ENCODE assay signal across 8 cellular contexts in the genomic region with DNA sequence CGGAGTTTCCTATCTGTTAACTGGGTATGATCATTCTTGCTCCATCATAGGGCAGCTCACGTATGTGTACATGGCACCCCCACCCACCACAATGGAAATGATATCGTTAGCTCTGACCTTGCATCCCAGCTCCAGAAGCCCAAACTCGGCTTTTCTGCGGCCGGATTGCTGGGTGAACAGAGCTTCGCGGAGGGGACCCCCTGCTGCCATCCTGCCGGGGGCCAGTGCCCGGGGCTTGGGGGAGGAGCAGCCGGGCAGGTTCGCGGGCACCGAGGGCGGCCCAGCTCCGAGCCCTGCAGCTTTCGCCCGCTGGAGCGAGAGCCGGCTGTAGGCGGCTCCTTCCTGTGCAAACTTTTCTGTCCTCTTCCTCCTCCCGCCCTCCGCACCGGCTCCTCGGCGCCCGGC. TPM values are rescaled to one million over a fixed set of nuclear protein-coding genes. Genes with fewer than 3 reads are reported as not detected.
DNase-seq lines count a peak whose midpoint lies in the region; ATAC-seq and TF ChIP-seq lines count a peak whose summit lies in the region.

No MANE protein-coding gene starts in this region.

- no peaks in the 10 kb centered on the region for H3K9me3 Mint-ChIP-seq in chondrocyte (ENCODE audit: low read depth)
- no peaks in the 10 kb centered on the region for H3K9me3 Mint-ChIP-seq in stimulated activated memory B cell treated with anti-CD40 and anti-IgM and Interleukin-4, amounts not matched to agents 10 μg/mL and 1 μg/mL and 100 μg/mL, for 72 hours

- DNase-seq in GOT3 (lab: John Stamatoyannopoulos, UW) (peak; percentile 18), chondrocyte (ENCODE audit: low spot score) (no peak), occipital lobe (lab: John Stamatoyannopoulos, UW) (no peak)

- no peaks in the 10 kb centered on the region for H3K36me3 ChIP-seq in KMS-11 (ENCODE audit: insufficient read depth)
- H3K36me3 ChIP-seq in liver (ENCODE audit: control insufficient read depth in 4 of 4, insufficient read depth in 3 of 4, low read depth in 1 of 4, low read length in 3 of 4), result no peaks in the 10 kb centered on the region

- H3K27ac Mint-ChIP-seq in chondrocyte (ENCODE audit: unreplicated experiment), result no peak overlapping the region
- H3K27ac Mint-ChIP-seq in stimulated activated memory B cell treated with anti-CD40 and anti-IgM and Interleukin-4, amounts not matched to agents 10 μg/mL and 1 μg/mL and 100 μg/mL, for 72 hours, result peak overlapping the region; percentile 83

- ATAC-seq in stimulated activated memory B cell treated with anti-CD40 and anti-IgM and Interleukin-4, amounts not matched to agents 10 μg/mL and 1 μg/mL and 100 μg/mL, for 72 hours, result peak; percentile 83

- H3K4me1 ChIP-seq in KMS-11 (ENCODE audit: low read depth, poor library complexity, severe bottlenecking) (peaks cover 4% of the 10 kb centered on the region), liver (ENCODE audit: control insufficient read depth in 4 of 4, insufficient read depth in 4 of 4, low read length in 3 of 4) (peaks cover 3 to 21% (median 14%) of the 10 kb centered on the region in 4 donors)

- TF ChIP-seq CTCF in KMS-11 (conservative IDR thresholded peaks at IDR 0.05; ENCODE audit: low read depth, low read length) (no peak), VCaP (conservative IDR thresholded peaks at IDR 0.05) (no peak), chondrocyte (IDR thresholded peaks at IDR 0.05) (no peak), liver (IDR thresholded peaks at IDR 0.05; ENCODE audit: low read depth, low read length, missing input control) (no peak)

- no peaks in the 10 kb centered on the region for H3K9me3 ChIP-seq in liver (ENCODE audit: control insufficient read depth in 4 of 4, low read length in 3 of 4)

- H3K27me3 Mint-ChIP-seq in chondrocyte (ENCODE audit: low read depth), result no peaks in the 10 kb centered on the region
- H3K27me3 Mint-ChIP-seq in stimulated activated memory B cell treated with anti-CD40 and anti-IgM and Interleukin-4, amounts not matched to agents 10 μg/mL and 1 μg/mL and 100 μg/mL, for 72 hours, result no peaks in the 10 kb centered on the region

- no peaks in the 10 kb centered on the region for H4K20me1 ChIP-seq in KMS-11 (ENCODE audit: insufficient read depth)

- H3K36me3 Mint-ChIP-seq in chondrocyte (ENCODE audit: low read depth), result no peaks in the 10 kb centered on the region
- H3K36me3 Mint-ChIP-seq in stimulated activated memory B cell treated with anti-CD40 and anti-IgM and Interleukin-4, amounts not matched to agents 10 μg/mL and 1 μg/mL and 100 μg/mL, for 72 hours, result no peaks in the 10 kb centered on the region

- peak overlapping the region; percentile 61 for H3K4me3 Mint-ChIP-seq in chondrocyte (ENCODE audit: unreplicated experiment)
- peak overlapping the region; percentile 67 for H3K4me3 Mint-ChIP-seq in stimulated activated memory B cell treated with anti-CD40 and anti-IgM and Interleukin-4, amounts not matched to agents 10 μg/mL and 1 μg/mL and 100 μg/mL, for 72 hours

- H3K27ac ChIP-seq in KMS-11 (peak overlapping the region; percentile 51), VCaP (peak overlapping the region; percentile 87), liver (ENCODE audit: low read depth in 1 of 2, low read length in 2 of 2) (no peak overlapping the region)

- H3K4me3 ChIP-seq in GM08714 (ENCODE audit: low read length), result peak overlapping the region; percentile 68
- no peak overlapping the region for H3K4me3 ChIP-seq in KMS-11 (IDR thresholded peaks at IDR 0.05; ENCODE audit: insufficient read depth, low read depth, low read length)
- H3K4me3 ChIP-seq in liver (ENCODE audit: low read depth in 1 of 3, low read length in 3 of 3), result peak overlapping the region in 2 of 3 donors; percentile 53 to 79

- TF ChIP-seq RAD21 in liver (IDR thresholded peaks at IDR 0.05), result peak in 1 of 2 donors; percentile 4

- 5% methylated on average over 27 of the region's 27 CpGs for WGBS in liver

- H3K27me3 ChIP-seq in KMS-11 (ENCODE audit: insufficient read depth, low read depth) (no peaks in the 10 kb centered on the region), liver (ENCODE audit: control insufficient read depth in 4 of 4, insufficient read depth in 4 of 4, low read length in 3 of 4) (no peaks in the 10 kb centered on the region)

- peak overlapping the region; percentile 46; the same call in 1 of the 2 replicates for H3K9ac ChIP-seq in KMS-11
- peak overlapping the region in 1 of 2 donors; percentile 34 for H3K9ac ChIP-seq in liver (ENCODE audit: low read depth in 1 of 2, low read length in 2 of 2)

- peak overlapping the region; percentile 70 for H3K4me2 ChIP-seq in KMS-11

- H2AFZ ChIP-seq in KMS-11 (ENCODE audit: low read depth), result peak overlapping the region; percentile 92

- no peaks in the 10 kb centered on the region for H3K79me2 ChIP-seq in KMS-11 (ENCODE audit: insufficient read depth, low read depth)

- peaks cover 8% of the 10 kb centered on the region for H3K4me1 Mint-ChIP-seq in chondrocyte (ENCODE audit: low read depth)
- peaks cover 34% of the 10 kb centered on the region for H3K4me1 Mint-ChIP-seq in stimulated activated memory B cell treated with anti-CD40 and anti-IgM and Interleukin-4, amounts not matched to agents 10 μg/mL and 1 μg/mL and 100 μg/mL, for 72 hours

TF ChIP-seq in liver, 16 proteins besides CTCF, POLR2A, EP300 and RAD21:
- no peak for TF ChIP-seq RXRA (IDR thresholded peaks at IDR 0.05)
- no peak for TF ChIP-seq HNF4G (IDR thresholded peaks at IDR 0.05)
- TF ChIP-seq NR2F2 (IDR thresholded peaks at IDR 0.05), result no peak
- TF ChIP-seq YY1 (IDR thresholded peaks at IDR 0.05), result no peak
- no peak for TF ChIP-seq FOXA1 (IDR thresholded peaks at IDR 0.05)
- TF ChIP-seq, protein P1, sequence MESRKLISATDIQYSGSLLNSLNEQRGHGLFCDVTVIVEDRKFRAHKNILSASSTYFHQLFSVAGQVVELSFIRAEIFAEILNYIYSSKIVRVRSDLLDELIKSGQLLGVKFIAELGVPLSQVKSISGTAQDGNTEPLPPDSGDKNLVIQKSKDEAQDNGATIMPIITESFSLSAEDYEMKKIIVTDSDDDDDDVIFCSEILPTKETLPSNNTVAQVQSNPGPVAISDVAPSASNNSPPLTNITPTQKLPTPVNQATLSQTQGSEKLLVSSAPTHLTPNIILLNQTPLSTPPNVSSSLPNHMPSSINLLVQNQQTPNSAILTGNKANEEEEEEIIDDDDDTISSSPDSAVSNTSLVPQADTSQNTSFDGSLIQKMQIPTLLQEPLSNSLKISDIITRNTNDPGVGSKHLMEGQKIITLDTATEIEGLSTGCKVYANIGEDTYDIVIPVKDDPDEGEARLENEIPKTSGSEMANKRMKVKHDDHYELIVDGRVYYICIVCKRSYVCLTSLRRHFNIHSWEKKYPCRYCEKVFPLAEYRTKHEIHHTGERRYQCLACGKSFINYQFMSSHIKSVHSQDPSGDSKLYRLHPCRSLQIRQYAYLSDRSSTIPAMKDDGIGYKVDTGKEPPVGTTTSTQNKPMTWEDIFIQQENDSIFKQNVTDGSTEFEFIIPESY (IDR thresholded peaks at IDR 0.05), result no peak
- no peak for TF ChIP-seq FOXA2 (IDR thresholded peaks at IDR 0.05)
- TF ChIP-seq SP1 (IDR thresholded peaks at IDR 0.05), result no peak
- TF ChIP-seq, protein P2, sequence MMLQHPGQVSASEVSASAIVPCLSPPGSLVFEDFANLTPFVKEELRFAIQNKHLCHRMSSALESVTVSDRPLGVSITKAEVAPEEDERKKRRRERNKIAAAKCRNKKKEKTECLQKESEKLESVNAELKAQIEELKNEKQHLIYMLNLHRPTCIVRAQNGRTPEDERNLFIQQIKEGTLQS (IDR thresholded peaks at IDR 0.05), result no peak
- no peak for TF ChIP-seq HNF4A (conservative IDR thresholded peaks at IDR 0.05)
- TF ChIP-seq JUND (IDR thresholded peaks at IDR 0.05), result no peak
- TF ChIP-seq, protein P3, sequence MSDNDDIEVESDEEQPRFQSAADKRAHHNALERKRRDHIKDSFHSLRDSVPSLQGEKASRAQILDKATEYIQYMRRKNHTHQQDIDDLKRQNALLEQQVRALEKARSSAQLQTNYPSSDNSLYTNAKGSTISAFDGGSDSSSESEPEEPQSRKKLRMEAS (IDR thresholded peaks at IDR 0.05), result no peak
- no peak for TF ChIP-seq TAF1 (conservative IDR thresholded peaks at IDR 0.05)
- TF ChIP-seq GABPA (IDR thresholded peaks at IDR 0.05 in 1 of 2, conservative IDR thresholded peaks at IDR 0.05 in 1 of 2), result no peak
- no peak for TF ChIP-seq EGR1 (IDR thresholded peaks at IDR 0.05; ENCODE audit: low read depth in 2 of 2)
- TF ChIP-seq, protein P4, sequence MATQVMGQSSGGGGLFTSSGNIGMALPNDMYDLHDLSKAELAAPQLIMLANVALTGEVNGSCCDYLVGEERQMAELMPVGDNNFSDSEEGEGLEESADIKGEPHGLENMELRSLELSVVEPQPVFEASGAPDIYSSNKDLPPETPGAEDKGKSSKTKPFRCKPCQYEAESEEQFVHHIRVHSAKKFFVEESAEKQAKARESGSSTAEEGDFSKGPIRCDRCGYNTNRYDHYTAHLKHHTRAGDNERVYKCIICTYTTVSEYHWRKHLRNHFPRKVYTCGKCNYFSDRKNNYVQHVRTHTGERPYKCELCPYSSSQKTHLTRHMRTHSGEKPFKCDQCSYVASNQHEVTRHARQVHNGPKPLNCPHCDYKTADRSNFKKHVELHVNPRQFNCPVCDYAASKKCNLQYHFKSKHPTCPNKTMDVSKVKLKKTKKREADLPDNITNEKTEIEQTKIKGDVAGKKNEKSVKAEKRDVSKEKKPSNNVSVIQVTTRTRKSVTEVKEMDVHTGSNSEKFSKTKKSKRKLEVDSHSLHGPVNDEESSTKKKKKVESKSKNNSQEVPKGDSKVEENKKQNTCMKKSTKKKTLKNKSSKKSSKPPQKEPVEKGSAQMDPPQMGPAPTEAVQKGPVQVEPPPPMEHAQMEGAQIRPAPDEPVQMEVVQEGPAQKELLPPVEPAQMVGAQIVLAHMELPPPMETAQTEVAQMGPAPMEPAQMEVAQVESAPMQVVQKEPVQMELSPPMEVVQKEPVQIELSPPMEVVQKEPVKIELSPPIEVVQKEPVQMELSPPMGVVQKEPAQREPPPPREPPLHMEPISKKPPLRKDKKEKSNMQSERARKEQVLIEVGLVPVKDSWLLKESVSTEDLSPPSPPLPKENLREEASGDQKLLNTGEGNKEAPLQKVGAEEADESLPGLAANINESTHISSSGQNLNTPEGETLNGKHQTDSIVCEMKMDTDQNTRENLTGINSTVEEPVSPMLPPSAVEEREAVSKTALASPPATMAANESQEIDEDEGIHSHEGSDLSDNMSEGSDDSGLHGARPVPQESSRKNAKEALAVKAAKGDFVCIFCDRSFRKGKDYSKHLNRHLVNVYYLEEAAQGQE (IDR thresholded peaks at IDR 0.05), result no peak
TF ChIP-seq in liver: peak in this region for 0.

RNA-seq across cellular contexts. Expression of a gene that starts 24.9 kb away (rescaled TPM):
- total RNA-seq in chondrocyte (52.4 to 57.6 TPM (median 54.4 TPM) in 3 replicates), liver (10 to 100 TPM; 22.4 to 31.7 TPM), occipital lobe (13.4 TPM)
- 10 to 100 TPM; 38.5 to 44.5 TPM for polyA plus RNA-seq in liver

Comparison
In these comparisons a context has a peak if more than half of its experiments do, and no peak if none do; other contexts are left out.
1. H3K27ac ChIP-seq: peak in KMS-11 (single experiment) and VCaP (single experiment); none in liver (0 of 2).